ENCODE assay signal across 18 cellular contexts in the genomic region with DNA sequence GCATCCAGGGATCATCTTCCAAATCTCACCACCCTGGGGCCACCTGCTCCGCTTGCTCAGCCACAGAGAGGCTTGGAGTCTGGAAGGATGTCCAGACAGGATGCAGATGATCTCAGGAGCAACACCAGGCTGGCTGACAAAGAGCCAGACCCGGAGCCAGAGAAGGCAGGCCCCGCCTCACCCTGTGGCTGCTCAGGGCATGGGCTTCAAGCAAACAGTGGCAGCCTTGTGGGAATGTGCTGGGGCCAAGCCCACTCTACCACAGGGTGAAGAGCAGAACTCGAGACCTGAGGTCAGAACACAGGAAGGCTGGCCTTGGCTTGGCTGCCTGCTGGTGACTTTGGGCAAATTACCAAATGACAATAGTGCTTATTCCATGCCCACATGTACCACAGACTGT. TPM values are rescaled to one million over a fixed set of nuclear protein-coding genes. Genes with fewer than 3 reads are reported as not detected.
DNase-seq lines count a peak whose midpoint lies in the region; ATAC-seq and TF ChIP-seq lines count a peak whose summit lies in the region.
"Had no signal": no experiment of that assay in that cellular context is flagged by ENCODE, and none has a peak within 500 bp of the region (broad histone marks: within the 10 kb centered on the region; RNA-seq: fewer than 3 reads in every experiment).

No MANE protein-coding gene starts in this region.

- no peaks in the 10 kb centered on the region for H3K27me3 Mint-ChIP-seq in T-helper 17 cell
- H3K27me3 Mint-ChIP-seq: dendritic cell treated with granulocyte-macrophage colony-stimulating factor and Interleukin-4, amounts not matched to agents 40 ng/mL and 50 ng/mL, for 4 days had no signal

- H3K9ac ChIP-seq in smooth muscle cell (ENCODE audit: low read depth): no peak overlapping the region

- no peaks in the 10 kb centered on the region for H3F3A ChIP-seq in smooth muscle cell (ENCODE audit: low read depth)

- no peak overlapping the region for H3K4me3 ChIP-seq in smooth muscle cell
- H3K4me3 ChIP-seq: PC-9, right lobe of liver, upper lobe of right lung had no signal

- no peak overlapping the region for H3K4me2 ChIP-seq in smooth muscle cell
- H3K4me2 ChIP-seq: PC-9 had no signal

- WGBS in smooth muscle cell (ENCODE audit: low lambda C conversion rate): 84% methylated on average over 4 of the region's 4 CpGs

- peaks cover 6% of the 10 kb centered on the region for H3K4me1 Mint-ChIP-seq in T-helper 17 cell

- H3K79me2 ChIP-seq in smooth muscle cell (ENCODE audit: low read depth): no peaks in the 10 kb centered on the region

- peak overlapping the region; percentile 11 for H3K27ac Mint-ChIP-seq in T-helper 17 cell
- H3K27ac Mint-ChIP-seq: activated naive CD4-positive, alpha-beta T cell treated with anti-CD3 and anti-CD28 coated beads for 36 hours; dendritic cell treated with granulocyte-macrophage colony-stimulating factor and Interleukin-4, amounts not matched to agents 40 ng/mL and 50 ng/mL, for 4 days had no signal

- no peaks in the 10 kb centered on the region for H3K27me3 ChIP-seq in smooth muscle cell (ENCODE audit: low read depth)
- H3K27me3 ChIP-seq: brain microvascular endothelial cell, right lobe of liver, upper lobe of right lung had no signal

- H3K27ac ChIP-seq in smooth muscle cell (ENCODE audit: low read depth): no peak overlapping the region
- H3K27ac ChIP-seq: brain microvascular endothelial cell, PC-9, right lobe of liver, upper lobe of right lung had no signal

- ATAC-seq in T-helper 17 cell (no peak), left ventricle myocardium superior (peak; percentile 44), GM19035 (IDR thresholded peaks at IDR 0.05; ENCODE audit: unreplicated experiment) (no peak)
- ATAC-seq: upper lobe of right lung had no signal

- no peak overlapping the region for H3K4me3 Mint-ChIP-seq in T-helper 17 cell
- H3K4me3 Mint-ChIP-seq: activated naive CD4-positive, alpha-beta T cell treated with anti-CD3 and anti-CD28 coated beads for 36 hours; dendritic cell treated with granulocyte-macrophage colony-stimulating factor and Interleukin-4, amounts not matched to agents 40 ng/mL and 50 ng/mL, for 4 days had no signal

- DNase-seq in A172 (ENCODE audit: low spot score) (peak; percentile 34), G401 (ENCODE audit: low spot score) (peak; percentile 78), T-helper 17 cell (no peak), left ventricle myocardium superior (no peak), smooth muscle cell (lab: John Stamatoyannopoulos, UW; ENCODE audit: unreplicated experiment) (no peak), NCI-H1417 (lab: John Stamatoyannopoulos, UW) (no peak)
- DNase-seq: activated CD4-positive, alpha-beta T cell treated with anti-CD3 and anti-CD28 coated beads, Interleukin-2, amount 50 U/mL, for 1 hour; activated naive CD4-positive, alpha-beta T cell treated with anti-CD3 and anti-CD28 coated beads for 36 hours; brain microvascular endothelial cell; Karpas-422; NCI-H1436; NCI-H2227 treated with DMSO at 0.1 percent for 48 hours; occipital lobe; PC-9; right lobe of liver; upper lobe of right lung had no signal

- intact Hi-C loops in left ventricle myocardium superior (cut with micrococcal nuclease): no loop called here

- H3K36me3 Mint-ChIP-seq in T-helper 17 cell (ENCODE audit: low read depth): no peaks in the 10 kb centered on the region

- H3K9me3 ChIP-seq in T-helper 17 cell (ENCODE audit: control insufficient read depth, low read length, poor library complexity, severe bottlenecking) (no peaks in the 10 kb centered on the region), smooth muscle cell (replicated peaks; ENCODE audit: low read depth) (no peaks in the 10 kb centered on the region)
- H3K9me3 ChIP-seq: right lobe of liver, upper lobe of right lung had no signal

- H2AFZ ChIP-seq in smooth muscle cell (ENCODE audit: low read depth): no peak overlapping the region
- H2AFZ ChIP-seq: PC-9 had no signal

- no peak for TF ChIP-seq CTCF in smooth muscle cell (IDR thresholded peaks at IDR 0.05; ENCODE audit: borderline replicate concordance, insufficient read depth, poor library complexity, severe bottlenecking)

- in situ Hi-C loops in G401 (cut with HindIII; ENCODE audit: low sequenced_read_pairs): no loop called here

- H3K36me3 ChIP-seq in smooth muscle cell (ENCODE audit: low read depth): no peaks in the 10 kb centered on the region
- H3K36me3 ChIP-seq: brain microvascular endothelial cell had no signal

- peaks cover 33% of the 10 kb centered on the region for H4K20me1 ChIP-seq in smooth muscle cell (ENCODE audit: low read depth)

- H3K4me1 ChIP-seq in smooth muscle cell (ENCODE audit: low read depth): peaks cover 8% of the 10 kb centered on the region
- H3K4me1 ChIP-seq: right lobe of liver, upper lobe of right lung had no signal

RNA-seq across cellular contexts. Expression of gene MRPL37, which starts 45.5 kb away (rescaled TPM):
- 158 and 188 TPM in 2 replicates for total RNA-seq in A172 (2014; rRNA removed; shearing (Covaris generic))
- total RNA-seq in G401 (2014; rRNA removed; shearing (Covaris generic)): 190 and 218 TPM in 2 replicates
- total RNA-seq in T-helper 17 cell (10 to 100 TPM; 25.7 to 29.8 TPM), left ventricle myocardium superior (81.2 TPM), smooth muscle cell (70.9 and 85.5 TPM in 2 replicates)
- 96.4 and 100.0 TPM in 2 replicates for polyA plus RNA-seq in smooth muscle cell

RNA-seq across cellular contexts. Expression of gene CYB5RL, which starts 45.7 kb away (rescaled TPM):
- total RNA-seq in A172 (2014; rRNA removed; shearing (Covaris generic)): 7.3 and 9.2 TPM in 2 replicates
- 5.5 and 6.2 TPM in 2 replicates for total RNA-seq in G401 (2014; rRNA removed; shearing (Covaris generic))
- total RNA-seq in T-helper 17 cell: 1 to 10 TPM; 2.9 to 4.6 TPM
- total RNA-seq in left ventricle myocardium superior: 5.9 TPM
- total RNA-seq in smooth muscle cell: 1.3 and 1.5 TPM in 2 replicates
- 3.2 and 3.8 TPM in 2 replicates for polyA plus RNA-seq in smooth muscle cell

Comparison
In these comparisons a context has a peak if more than half of its experiments do, and no peak if none do; other contexts are left out.
1. DNase-seq: peak in A172 (single experiment) and G401 (single experiment); none in T-helper 17 cell (0 of 3), left ventricle myocardium superior (single experiment), smooth muscle cell (single experiment) and NCI-H1417 (0 of 3).